Comparison of ENCODE assay signal across 8 cellular contexts in genomic region chr14:76918176-76918750, GRCh38.
DNase-seq lines count a peak whose midpoint lies in the region; ATAC-seq and TF ChIP-seq lines count a peak whose summit lies in the region.

No MANE protein-coding gene starts in this region.

- no peaks in the 10 kb centered on the region for H3K36me3 ChIP-seq in Karpas-422 (ENCODE audit: insufficient read depth, low read length)
- H3K36me3 ChIP-seq in skeletal muscle satellite cell (ENCODE audit: insufficient read depth, low read length), result no peaks in the 10 kb centered on the region

- H3K4me1 ChIP-seq in Karpas-422 (ENCODE audit: low read length) (peaks cover 50% of the 10 kb centered on the region), skeletal muscle satellite cell (ENCODE audit: control insufficient read depth, insufficient read depth, low read length) (peaks cover 49% of the 10 kb centered on the region)

- H3K9me2 ChIP-seq in Karpas-422 (replicated peaks; ENCODE audit: insufficient read depth, low read length), result no peaks in the 10 kb centered on the region

- H3K9ac ChIP-seq in Karpas-422 (ENCODE audit: low read length), result peak overlapping the region; percentile 8; the same call in 1 of the 2 replicates
- H3K9ac ChIP-seq in skeletal muscle satellite cell (ENCODE audit: low read depth, low read length), result peak overlapping the region; percentile 75

- peak; percentile 20 for TF ChIP-seq CTCF in AG10803 (conservative IDR thresholded peaks at IDR 0.05; ENCODE audit: low read length)

- H3K4me3 ChIP-seq in AG10803 (ENCODE audit: low read length) (peak overlapping the region; percentile 34), Karpas-422 (ENCODE audit: low read length) (no peak overlapping the region), skeletal muscle satellite cell (ENCODE audit: low read length) (peak overlapping the region; percentile 45)

- H3K4me2 ChIP-seq in Karpas-422 (ENCODE audit: low read depth, low read length, poor library complexity, severe bottlenecking) (no peak overlapping the region), skeletal muscle satellite cell (ENCODE audit: low read length) (peak overlapping the region; percentile 71)

- no peak overlapping the region for H3K27ac ChIP-seq in Karpas-422 (ENCODE audit: low read length)

- no peaks in the 10 kb centered on the region for H4K20me1 ChIP-seq in Karpas-422 (ENCODE audit: insufficient read depth, low read depth, low read length)

- H2AFZ ChIP-seq in Karpas-422 (ENCODE audit: low read length), result no peak overlapping the region

- ATAC-seq in HG03378 (IDR thresholded peaks at IDR 0.05; ENCODE audit: unreplicated experiment) (no peak), HG03159 (IDR thresholded peaks at IDR 0.05; ENCODE audit: unreplicated experiment) (no peak)

- H3K79me2 ChIP-seq in Karpas-422 (ENCODE audit: low read length), result no peaks in the 10 kb centered on the region

- peak; percentile 96 for DNase-seq in AG10803 (ENCODE audit: low read depth)
- no peak for DNase-seq in Karpas-422
- peak; percentile 77 for DNase-seq in amniotic epithelial cell (ENCODE audit: low read depth)
- DNase-seq in hepatic stellate cell (ENCODE audit: low spot score), result peak; percentile 70
- DNase-seq in activated naive CD4-positive, alpha-beta T cell (lab: John Stamatoyannopoulos, UW), result no peak

- H3K27me3 ChIP-seq in Karpas-422 (ENCODE audit: low read length) (no peaks in the 10 kb centered on the region), skeletal muscle satellite cell (ENCODE audit: control insufficient read depth, insufficient read depth, low read length) (no peaks in the 10 kb centered on the region)

- H3K9me3 ChIP-seq in Karpas-422 (ENCODE audit: low read length) (no peaks in the 10 kb centered on the region), skeletal muscle satellite cell (replicated peaks; ENCODE audit: low read length) (no peaks in the 10 kb centered on the region)

Comparison
In these comparisons a context has a peak if more than half of its experiments do, and no peak if none do; other contexts are left out.
1. DNase-seq: peak in AG10803 (single experiment), amniotic epithelial cell (single experiment) and hepatic stellate cell (single experiment); none in Karpas-422 (single experiment) and activated naive CD4-positive, alpha-beta T cell (0 of 4).